ENCODE assay signal across 1 cellular context in genomic region chr12:52521581-52522266, GRCh38.
TF ChIP-seq lines count a peak whose summit lies in the region.

No MANE protein-coding gene starts in this region.

TF ChIP-seq in WTC11, 78 proteins besides CTCF, POLR2A, EP300 and RAD21 (continued from another document):
- TF ChIP-seq STAT6 (CRISPR knock-in tag; conservative IDR thresholded peaks at IDR 0.05; ENCODE audit: low read depth): no peak
- no peak for TF ChIP-seq GTF2I (CRISPR knock-in tag; conservative IDR thresholded peaks at IDR 0.05)
- TF ChIP-seq ZNF416 (CRISPR knock-in tag; IDR thresholded peaks at IDR 0.05): no peak
- no peak for TF ChIP-seq IRF2 (CRISPR knock-in tag; IDR thresholded peaks at IDR 0.05; ENCODE audit: borderline replicate concordance, low read depth)
